8 cellular contexts compared by ENCODE assay signal in the genomic region with DNA sequence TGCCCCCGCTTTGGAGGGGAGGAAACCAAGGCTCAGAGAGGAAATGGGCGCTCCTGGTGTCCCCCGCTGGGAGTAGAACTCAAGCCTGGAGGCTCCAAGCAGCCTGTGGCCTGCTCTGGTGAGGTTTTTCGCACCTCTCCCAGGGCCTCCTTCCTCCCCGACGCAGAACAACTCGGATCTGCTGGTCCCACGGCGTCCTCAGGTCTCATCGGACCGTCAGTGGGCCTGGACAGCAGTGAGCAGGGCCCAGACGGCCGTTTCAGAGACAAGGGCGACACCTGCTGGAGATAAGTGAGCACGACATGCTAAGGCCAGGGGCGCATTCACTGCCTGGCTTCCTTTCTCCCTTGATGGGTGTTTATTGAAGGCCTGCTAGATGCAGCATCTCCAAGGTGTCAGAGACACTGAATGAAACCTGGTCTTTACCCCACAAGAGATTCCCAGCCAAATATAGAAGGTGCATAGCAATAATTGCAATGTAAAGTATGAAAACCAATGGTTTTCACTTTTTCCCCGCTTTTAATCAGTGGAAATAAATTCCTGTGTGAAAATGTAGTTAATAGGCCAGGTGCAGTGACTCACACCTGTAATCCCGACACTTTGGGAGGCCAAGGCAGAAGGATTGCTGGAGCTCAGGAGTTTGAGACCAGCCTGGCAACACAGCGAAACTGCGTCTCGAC. TPM values are rescaled to one million over a fixed set of nuclear protein-coding genes. Genes with fewer than 3 reads are reported as not detected.
A peak's percentile ranks its signal among the peaks of the same experiment; 100 is the strongest.
DNase-seq lines count a peak whose midpoint lies in the region; ATAC-seq, FAIRE-seq and TF ChIP-seq lines count a peak whose summit lies in the region.

No MANE protein-coding gene starts in this region.

- H3K4me3 ChIP-seq in A549 (no peak overlapping the region), dorsolateral prefrontal cortex (peak overlapping the region in 3 of 59 donors; percentile 17 to 19 (median 19))

- peaks cover 0 to 2% (median 0%) of the 10 kb centered on the region in 45 donors for H3K27me3 ChIP-seq in dorsolateral prefrontal cortex

- peak; percentile 28 for FAIRE-seq in A549 (lab: Jason Lieb, UNC)

- peak overlapping the region; percentile 57 for H3K4me2 ChIP-seq in A549

- TF ChIP-seq EP300 in A549 (IDR thresholded peaks at IDR 0.05), result no peak

- WGBS in A549 (ENCODE audit: missing lambda C conversion rate), result 56% methylated on average over 11 of the region's 21 CpGs

- TF ChIP-seq RAD21 in A549 (conservative IDR thresholded peaks at IDR 0.05 in 1 of 2, IDR thresholded peaks at IDR 0.05 in 1 of 2), result peak; percentile 97

- no peak for TF ChIP-seq POLR2A in A549 (IDR thresholded peaks at IDR 0.05; ENCODE audit: low read length)

- H3K9me3 ChIP-seq in A549, result no peaks in the 10 kb centered on the region

- H3K27ac ChIP-seq in A549 (peak overlapping the region in 1 of 2 experiments; percentile 69; a peak in 3 of 6 replicates), dorsolateral prefrontal cortex (no peak overlapping the region)

- ATAC-seq in A549, result peak; percentile 88 to 99
- peak; percentile 82 for ATAC-seq in GM18867 (IDR thresholded peaks at IDR 0.05; ENCODE audit: unreplicated experiment)
- ATAC-seq in HG03457 (IDR thresholded peaks at IDR 0.05; ENCODE audit: unreplicated experiment), result peak; percentile 67

- intact Hi-C loops in dorsolateral prefrontal cortex (cut with DNase I), result loop anchor here (2.0 to 5.0 kb wide), 2 partner anchors 441 to 444 kb away; a partner anchor contains a TSS

- CTCF ChIA-PET in A549 (lab: Yijun Ruan, JAX), result interaction anchor here (0.7 to 11.0 kb wide), 37 partner anchors 9 to 453 kb away, joined by 3 to 152 read pairs (median 4); a partner anchor contains a TSS

- TF ChIP-seq CTCF in A549 (IDR thresholded peaks at IDR 0.05) (peak; percentile 88), dorsolateral prefrontal cortex (IDR thresholded peaks at IDR 0.05 in 54 of 56, conservative IDR thresholded peaks at IDR 0.05 in 2 of 56; ENCODE audit: low read depth in 1 of 56, partially characterized antibody in 56 of 56) (peak; percentile 80 to 100 (median 96))

- DNase-seq in A549 (ENCODE audit: low read depth in 1 of 2, low spot score in 1 of 2), result peak; percentile 69 to 91
- DNase-seq in NCI-H748 treated with DMSO at 0.1 percent for 48 hours (lab: John Stamatoyannopoulos, UW), result peak; percentile 61
- peak; percentile 72 for DNase-seq in activated CD4-positive, alpha-beta T cell treated with anti-CD3 and anti-CD28 coated beads, Interleukin-2, amount 50 U/mL, for 1 hour
- peak; percentile 65 to 88 (median 78) for DNase-seq in dorsolateral prefrontal cortex
- peak; percentile 74 to 81 for DNase-seq in lung microvascular endothelial cell (ENCODE audit: low read depth in 2 of 2)
- DNase-seq in stimulated activated CD8-positive, alpha-beta memory T cell treated with anti-CD3 and anti-CD28 coated beads, Interleukin-15, amount 100 ng/mL, for 24 hours (ENCODE audit: low read depth), result peak; percentile 38

- H3K4me1 ChIP-seq in A549, result no peaks in the 10 kb centered on the region

- POLR2A ChIA-PET in A549 (lab: Yijun Ruan, JAX), result no interaction called here

TF ChIP-seq in A549, 52 proteins besides CTCF, POLR2A, EP300 and RAD21:
- TF ChIP-seq SMC3 (IDR thresholded peaks at IDR 0.05), result peak; percentile 97
- no peak for TF ChIP-seq MYC (IDR thresholded peaks at IDR 0.05; ENCODE audit: borderline replicate concordance, low read length)

RNA-seq across cellular contexts. Expression of a gene that starts 26.9 kb away (rescaled TPM):
- 3.0 and 3.2 TPM in 2 replicates for polyA plus RNA-seq in A549 (2011; rRNA removed)
- 1.9 and 2.7 TPM in 2 replicates for polyA plus RNA-seq in A549 (2012; cell fraction: cytosol; rRNA removed)
- polyA plus RNA-seq in A549 (2012; cell fraction: nucleus; rRNA removed), result 3.0 and 3.6 TPM in 2 replicates
- 2.8 to 3.8 TPM (median 3.4 TPM) in 3 replicates for polyA plus RNA-seq in A549 (2017; fragmentation: RNase III; extraction: RNeasy Plus Mini Kit Qiagen cat#74134 plus additional on column Dnase treatment)
- polyA minus RNA-seq in A549 (2011; rRNA and poly(A)+ RNA removed), result 3.8 and 3.9 TPM in 2 replicates
- total RNA-seq in dorsolateral prefrontal cortex, result 100 to 1,000 TPM in 11 of 120 experiments, 10 to 100 TPM in 109; 22.6 to 179 (median 59.4) TPM
- total RNA-seq in lung microvascular endothelial cell, result 4.8 and 18.5 TPM in 2 replicates
